ENCODE assay signal across 1 cellular context in genomic region chr18:65081786-65082185, GRCh38.
TF ChIP-seq lines count a peak whose summit lies in the region.

No MANE protein-coding gene starts in this region.

TF ChIP-seq in SK-N-SH treated with all-trans-retinoic acid at 6 μM for 48 hours, 23 proteins besides CTCF, POLR2A, EP300 and RAD21 (continued from another document):
- TF ChIP-seq CREB5 (CRISPR knock-in tag; IDR thresholded peaks at IDR 0.05; ENCODE audit: low read depth) (no peak), ZC3H10 (CRISPR knock-in tag; IDR thresholded peaks at IDR 0.05) (no peak), ZNF565 (CRISPR knock-in tag; conservative IDR thresholded peaks at IDR 0.05; ENCODE audit: low read depth) (no peak), ZFP30 (CRISPR knock-in tag; IDR thresholded peaks at IDR 0.05) (no peak), TCF4 (CRISPR knock-in tag; IDR thresholded peaks at IDR 0.05; ENCODE audit: borderline replicate concordance) (no peak), ESRRG (CRISPR knock-in tag; IDR thresholded peaks at IDR 0.05) (no peak), OSR1 (CRISPR knock-in tag; IDR thresholded peaks at IDR 0.05) (no peak), ARNTL (CRISPR knock-in tag; IDR thresholded peaks at IDR 0.05; ENCODE audit: borderline replicate concordance, low read depth) (no peak), PATZ1 (CRISPR knock-in tag; IDR thresholded peaks at IDR 0.05; ENCODE audit: borderline replicate concordance) (no peak)
